21 cellular contexts compared by ENCODE assay signal in genomic region chr13:98393873-98394272, GRCh38.
A peak's percentile ranks its signal among the peaks of the same experiment; 100 is the strongest.
DNase-seq lines count a peak whose midpoint lies in the region; ATAC-seq, FAIRE-seq and TF ChIP-seq lines count a peak whose summit lies in the region.
"Had no signal": no experiment of that assay in that cellular context is flagged by ENCODE, and none has a peak within 500 bp of the region (broad histone marks: within the 10 kb centered on the region; RNA-seq: fewer than 3 reads in every experiment).

No MANE protein-coding gene starts in this region.

- H3K4me3 Mint-ChIP-seq in activated T-cell treated with anti-CD3 and anti-CD28 coated beads, Interleukin-2, amount 50 U/mL, for 24 hours, result no peak overlapping the region
- H3K4me3 Mint-ChIP-seq: CD4-positive, alpha-beta memory T cell had no signal

- ATAC-seq in left ventricle myocardium superior, result no peak
- ATAC-seq: GM12878, PC-3 had no signal

- no peaks in the 10 kb centered on the region for H3K4me1 Mint-ChIP-seq in activated T-cell treated with anti-CD3 and anti-CD28 coated beads, Interleukin-2, amount 50 U/mL, for 24 hours (ENCODE audit: low read depth)
- H3K4me1 Mint-ChIP-seq: CD4-positive, alpha-beta memory T cell had no signal

- H3K36me3 Mint-ChIP-seq in activated T-cell treated with anti-CD3 and anti-CD28 coated beads, Interleukin-2, amount 50 U/mL, for 24 hours (ENCODE audit: low read depth), result no peaks in the 10 kb centered on the region
- H3K36me3 Mint-ChIP-seq: CD4-positive, alpha-beta memory T cell had no signal

- peaks cover 34% of the 10 kb centered on the region for H3K36me3 ChIP-seq in right atrium auricular region

- peaks cover 0 to 16% of the 10 kb centered on the region in 2 donors for H3K4me1 ChIP-seq in right atrium auricular region

- no peak for TF ChIP-seq CTCF in right atrium auricular region (IDR thresholded peaks at IDR 0.05)

- intact Hi-C loops in left ventricle myocardium superior (cut with micrococcal nuclease), result no loop called here

- no peaks in the 10 kb centered on the region for H3K27me3 ChIP-seq in right atrium auricular region

- DNase-seq in right atrium auricular region (ENCODE audit: low spot score) (peak; percentile 21), left ventricle myocardium superior (no peak), hypothalamus (lab: John Stamatoyannopoulos, UW) (peak in 29 of 51 donors; percentile 6 to 81 (median 38)), pons (ENCODE audit: low spot score) (peak; percentile 36), COLO668 (lab: John Stamatoyannopoulos, UW; ENCODE audit: unreplicated experiment) (no peak), D341Med (ENCODE audit: low spot score) (no peak), urothelium cell line (ENCODE audit: low spot score) (no peak)
- no peak for DNase-seq in activated T-cell treated with anti-CD3 and anti-CD28 coated beads, Interleukin-2, amount 50 U/mL, for 24 hours
- DNase-seq: CD4-positive, alpha-beta memory T cell; DMS79 treated with DMSO at 0.1 percent for 48 hours; GOT3; MV-4-11; NCI-H1417; NCI-H187 treated with DMSO at 0.1 percent for 48 hours; NCI-H2171; NCI-H774; PC-3 had no signal

- no peak overlapping the region for H3K27ac Mint-ChIP-seq in activated T-cell treated with anti-CD3 and anti-CD28 coated beads, Interleukin-2, amount 50 U/mL, for 24 hours
- H3K27ac Mint-ChIP-seq: CD4-positive, alpha-beta memory T cell had no signal

- no peak for FAIRE-seq in urothelium cell line (lab: Jason Lieb, UNC)
- FAIRE-seq: G401.6, GM12878 had no signal

- no peaks in the 10 kb centered on the region for H3K9me3 Mint-ChIP-seq in activated T-cell treated with anti-CD3 and anti-CD28 coated beads, Interleukin-2, amount 50 U/mL, for 24 hours
- H3K9me3 Mint-ChIP-seq: CD4-positive, alpha-beta memory T cell had no signal

- no peak overlapping the region for H3K4me3 ChIP-seq in right atrium auricular region
- H3K4me3 ChIP-seq: GM12878 had no signal

- H3K9me3 ChIP-seq in right atrium auricular region, result no peaks in the 10 kb centered on the region

- H3K27me3 Mint-ChIP-seq in activated T-cell treated with anti-CD3 and anti-CD28 coated beads, Interleukin-2, amount 50 U/mL, for 24 hours, result peaks cover 11% of the 10 kb centered on the region

- H3K27ac ChIP-seq in right atrium auricular region, result no peak overlapping the region
- H3K27ac ChIP-seq: 22Rv1, RWPE1 had no signal

Comparison
In these comparisons a context has a peak if more than half of its experiments do, and no peak if none do; other contexts are left out.
1. DNase-seq: peak in right atrium auricular region (single experiment), hypothalamus (29 of 51) and pons (single experiment); none in left ventricle myocardium superior (single experiment), activated T-cell treated with anti-CD3 and anti-CD28 coated beads, Interleukin-2, amount 50 U/mL, for 24 hours (single experiment), COLO668 (single experiment), D341Med (single experiment) and urothelium cell line (single experiment).